ENCODE assay signal across 1 cellular context in the genomic region with DNA sequence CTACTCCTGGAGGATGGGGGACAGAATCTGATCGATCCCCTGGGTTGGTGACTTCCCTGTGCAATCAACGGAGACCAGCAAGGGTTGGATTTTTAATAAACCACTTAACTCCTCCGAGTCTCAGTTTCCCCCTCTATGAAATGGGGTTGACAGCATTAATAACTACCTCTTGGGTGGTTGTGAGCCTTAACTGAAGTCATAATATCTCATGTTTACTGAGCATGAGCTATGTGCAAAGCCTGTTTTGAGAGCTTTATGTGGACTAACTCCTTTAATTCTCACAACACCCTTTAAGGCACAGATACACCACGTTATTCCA.
A peak's percentile ranks its signal among the peaks of the same experiment; 100 is the strongest.
TF ChIP-seq lines count a peak whose summit lies in the region.

No MANE protein-coding gene starts in this region.

TF ChIP-seq in HepG2, 621 proteins besides CTCF, POLR2A, EP300 and RAD21 (continued from another document and continues in another):
- TF ChIP-seq KIAA2018 (CRISPR knock-in tag; IDR thresholded peaks at IDR 0.05; ENCODE audit: borderline replicate concordance) (no peak), FOXC1 (CRISPR knock-in tag; IDR thresholded peaks at IDR 0.05; ENCODE audit: borderline replicate concordance) (no peak), RFX5 (IDR thresholded peaks at IDR 0.05; ENCODE audit: low read depth, low read length) (no peak), ARNTL (CRISPR knock-in tag; IDR thresholded peaks at IDR 0.05) (no peak), PAF1 (CRISPR knock-in tag; IDR thresholded peaks at IDR 0.05) (no peak), ZNF225 (CRISPR knock-in tag; IDR thresholded peaks at IDR 0.05) (no peak), BCL3 (CRISPR knock-in tag; IDR thresholded peaks at IDR 0.05) (no peak), GLI4 (CRISPR knock-in tag; IDR thresholded peaks at IDR 0.05; ENCODE audit: borderline replicate concordance) (no peak), HOXA5 (CRISPR knock-in tag; IDR thresholded peaks at IDR 0.05) (no peak), ZNF792 (CRISPR knock-in tag; IDR thresholded peaks at IDR 0.05) (no peak), ZNF343 (CRISPR knock-in tag; IDR thresholded peaks at IDR 0.05) (peak; percentile 70), ZEB1 (IDR thresholded peaks at IDR 0.05; ENCODE audit: insufficient replicate concordance, low read depth) (peak; percentile 9), ZFP90 (CRISPR knock-in tag; IDR thresholded peaks at IDR 0.05; ENCODE audit: borderline replicate concordance) (no peak), KLF9 (CRISPR knock-in tag; IDR thresholded peaks at IDR 0.05; ENCODE audit: low read depth) (no peak), CAMTA2 (CRISPR knock-in tag; IDR thresholded peaks at IDR 0.05; ENCODE audit: borderline replicate concordance) (no peak), JUNB (CRISPR knock-in tag; IDR thresholded peaks at IDR 0.05; ENCODE audit: borderline replicate concordance) (no peak), ZNF496 (CRISPR knock-in tag; IDR thresholded peaks at IDR 0.05; ENCODE audit: insufficient replicate concordance) (no peak), POGZ (CRISPR knock-in tag; IDR thresholded peaks at IDR 0.05) (no peak), SNAPC4 (CRISPR knock-in tag; IDR thresholded peaks at IDR 0.05) (0 out of 2 replicates have a peak, but pooled peaks have one; percentile 4)
- TF ChIP-seq, protein P1, sequence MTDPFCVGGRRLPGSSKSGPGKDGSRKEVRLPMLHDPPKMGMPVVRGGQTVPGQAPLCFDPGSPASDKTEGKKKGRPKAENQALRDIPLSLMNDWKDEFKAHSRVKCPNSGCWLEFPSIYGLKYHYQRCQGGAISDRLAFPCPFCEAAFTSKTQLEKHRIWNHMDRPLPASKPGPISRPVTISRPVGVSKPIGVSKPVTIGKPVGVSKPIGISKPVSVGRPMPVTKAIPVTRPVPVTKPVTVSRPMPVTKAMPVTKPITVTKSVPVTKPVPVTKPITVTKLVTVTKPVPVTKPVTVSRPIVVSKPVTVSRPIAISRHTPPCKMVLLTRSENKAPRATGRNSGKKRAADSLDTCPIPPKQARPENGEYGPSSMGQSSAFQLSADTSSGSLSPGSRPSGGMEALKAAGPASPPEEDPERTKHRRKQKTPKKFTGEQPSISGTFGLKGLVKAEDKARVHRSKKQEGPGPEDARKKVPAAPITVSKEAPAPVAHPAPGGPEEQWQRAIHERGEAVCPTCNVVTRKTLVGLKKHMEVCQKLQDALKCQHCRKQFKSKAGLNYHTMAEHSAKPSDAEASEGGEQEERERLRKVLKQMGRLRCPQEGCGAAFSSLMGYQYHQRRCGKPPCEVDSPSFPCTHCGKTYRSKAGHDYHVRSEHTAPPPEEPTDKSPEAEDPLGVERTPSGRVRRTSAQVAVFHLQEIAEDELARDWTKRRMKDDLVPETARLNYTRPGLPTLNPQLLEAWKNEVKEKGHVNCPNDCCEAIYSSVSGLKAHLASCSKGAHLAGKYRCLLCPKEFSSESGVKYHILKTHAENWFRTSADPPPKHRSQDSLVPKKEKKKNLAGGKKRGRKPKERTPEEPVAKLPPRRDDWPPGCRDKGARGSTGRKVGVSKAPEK (CRISPR knock-in tag; IDR thresholded peaks at IDR 0.05; ENCODE audit: borderline replicate concordance), result no peak
- TF ChIP-seq, protein P2, sequence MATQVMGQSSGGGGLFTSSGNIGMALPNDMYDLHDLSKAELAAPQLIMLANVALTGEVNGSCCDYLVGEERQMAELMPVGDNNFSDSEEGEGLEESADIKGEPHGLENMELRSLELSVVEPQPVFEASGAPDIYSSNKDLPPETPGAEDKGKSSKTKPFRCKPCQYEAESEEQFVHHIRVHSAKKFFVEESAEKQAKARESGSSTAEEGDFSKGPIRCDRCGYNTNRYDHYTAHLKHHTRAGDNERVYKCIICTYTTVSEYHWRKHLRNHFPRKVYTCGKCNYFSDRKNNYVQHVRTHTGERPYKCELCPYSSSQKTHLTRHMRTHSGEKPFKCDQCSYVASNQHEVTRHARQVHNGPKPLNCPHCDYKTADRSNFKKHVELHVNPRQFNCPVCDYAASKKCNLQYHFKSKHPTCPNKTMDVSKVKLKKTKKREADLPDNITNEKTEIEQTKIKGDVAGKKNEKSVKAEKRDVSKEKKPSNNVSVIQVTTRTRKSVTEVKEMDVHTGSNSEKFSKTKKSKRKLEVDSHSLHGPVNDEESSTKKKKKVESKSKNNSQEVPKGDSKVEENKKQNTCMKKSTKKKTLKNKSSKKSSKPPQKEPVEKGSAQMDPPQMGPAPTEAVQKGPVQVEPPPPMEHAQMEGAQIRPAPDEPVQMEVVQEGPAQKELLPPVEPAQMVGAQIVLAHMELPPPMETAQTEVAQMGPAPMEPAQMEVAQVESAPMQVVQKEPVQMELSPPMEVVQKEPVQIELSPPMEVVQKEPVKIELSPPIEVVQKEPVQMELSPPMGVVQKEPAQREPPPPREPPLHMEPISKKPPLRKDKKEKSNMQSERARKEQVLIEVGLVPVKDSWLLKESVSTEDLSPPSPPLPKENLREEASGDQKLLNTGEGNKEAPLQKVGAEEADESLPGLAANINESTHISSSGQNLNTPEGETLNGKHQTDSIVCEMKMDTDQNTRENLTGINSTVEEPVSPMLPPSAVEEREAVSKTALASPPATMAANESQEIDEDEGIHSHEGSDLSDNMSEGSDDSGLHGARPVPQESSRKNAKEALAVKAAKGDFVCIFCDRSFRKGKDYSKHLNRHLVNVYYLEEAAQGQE (IDR thresholded peaks at IDR 0.05; ENCODE audit: borderline replicate concordance in 1 of 2, low read depth in 1 of 2, low read length in 2 of 2), result 0 out of 4 replicates have a peak, but pooled peaks of 1 of the 2 experiments have one; percentile 34
- TF ChIP-seq, protein P3, sequence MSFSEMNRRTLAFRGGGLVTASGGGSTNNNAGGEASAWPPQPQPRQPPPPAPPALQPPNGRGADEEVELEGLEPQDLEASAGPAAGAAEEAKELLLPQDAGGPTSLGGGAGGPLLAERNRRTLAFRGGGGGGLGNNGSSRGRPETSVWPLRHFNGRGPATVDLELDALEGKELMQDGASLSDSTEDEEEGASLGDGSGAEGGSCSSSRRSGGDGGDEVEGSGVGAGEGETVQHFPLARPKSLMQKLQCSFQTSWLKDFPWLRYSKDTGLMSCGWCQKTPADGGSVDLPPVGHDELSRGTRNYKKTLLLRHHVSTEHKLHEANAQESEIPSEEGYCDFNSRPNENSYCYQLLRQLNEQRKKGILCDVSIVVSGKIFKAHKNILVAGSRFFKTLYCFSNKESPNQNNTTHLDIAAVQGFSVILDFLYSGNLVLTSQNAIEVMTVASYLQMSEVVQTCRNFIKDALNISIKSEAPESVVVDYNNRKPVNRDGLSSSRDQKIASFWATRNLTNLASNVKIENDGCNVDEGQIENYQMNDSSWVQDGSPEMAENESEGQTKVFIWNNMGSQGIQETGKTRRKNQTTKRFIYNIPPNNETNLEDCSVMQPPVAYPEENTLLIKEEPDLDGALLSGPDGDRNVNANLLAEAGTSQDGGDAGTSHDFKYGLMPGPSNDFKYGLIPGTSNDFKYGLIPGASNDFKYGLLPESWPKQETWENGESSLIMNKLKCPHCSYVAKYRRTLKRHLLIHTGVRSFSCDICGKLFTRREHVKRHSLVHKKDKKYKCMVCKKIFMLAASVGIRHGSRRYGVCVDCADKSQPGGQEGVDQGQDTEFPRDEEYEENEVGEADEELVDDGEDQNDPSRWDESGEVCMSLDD (CRISPR knock-in tag; IDR thresholded peaks at IDR 0.05; ENCODE audit: borderline replicate concordance), result no peak
- TF ChIP-seq, protein P4, sequence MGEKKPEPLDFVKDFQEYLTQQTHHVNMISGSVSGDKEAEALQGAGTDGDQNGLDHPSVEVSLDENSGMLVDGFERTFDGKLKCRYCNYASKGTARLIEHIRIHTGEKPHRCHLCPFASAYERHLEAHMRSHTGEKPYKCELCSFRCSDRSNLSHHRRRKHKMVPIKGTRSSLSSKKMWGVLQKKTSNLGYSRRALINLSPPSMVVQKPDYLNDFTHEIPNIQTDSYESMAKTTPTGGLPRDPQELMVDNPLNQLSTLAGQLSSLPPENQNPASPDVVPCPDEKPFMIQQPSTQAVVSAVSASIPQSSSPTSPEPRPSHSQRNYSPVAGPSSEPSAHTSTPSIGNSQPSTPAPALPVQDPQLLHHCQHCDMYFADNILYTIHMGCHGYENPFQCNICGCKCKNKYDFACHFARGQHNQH (CRISPR knock-in tag; IDR thresholded peaks at IDR 0.05), result no peak
